Comparison of ENCODE assay signal across 1 cellular context in genomic region chr5:138651767-138652117, GRCh38.
TF ChIP-seq lines count a peak whose summit lies in the region.

No MANE protein-coding gene starts in this region.

TF ChIP-seq in K562, 482 proteins besides CTCF, POLR2A, EP300 and RAD21:
- TF ChIP-seq RREB1 (CRISPR knock-in tag; IDR thresholded peaks at IDR 0.05) (no peak), RFX1 (IDR thresholded peaks at IDR 0.05) (peak; percentile 56)
